ENCODE assay signal across 13 cellular contexts in genomic region chr10:106609867-106610266, GRCh38.
DNase-seq lines count a peak whose midpoint lies in the region; ATAC-seq and TF ChIP-seq lines count a peak whose summit lies in the region.
"Had no signal": no experiment of that assay in that cellular context is flagged by ENCODE, and none has a peak within 500 bp of the region (broad histone marks: within the 10 kb centered on the region; RNA-seq: fewer than 3 reads in every experiment).

No MANE protein-coding gene starts in this region.

- no peak overlapping the region for H3K4me3 ChIP-seq in HCT116 (replicated peaks in 1 of 2; ENCODE audit: low read depth in 1 of 2, low read length in 2 of 2)
- H3K4me3 ChIP-seq in gastrocnemius medialis = no peak overlapping the region
- H3K4me3 ChIP-seq: left ventricle myocardium inferior had no signal

- CTCF ChIA-PET in HCT116 (lab: Charles Lee) = no interaction called here
- CTCF ChIA-PET in WTC11 (lab: Charles Lee) = interaction anchor here (1.1 to 1.4 kb wide), 2 partner anchors 15 to 33 kb away, joined by 4 to 6 read pairs; no protein-coding TSS in a partner anchor

- BruUV-seq in HCT116 (replicated peaks; lab: Mats Ljungman, UMichigan) = no TSS peak

- no peak overlapping the region for H2AFZ ChIP-seq in HCT116 (ENCODE audit: low read depth, low read length, poor library complexity, severe bottlenecking)
- H2AFZ ChIP-seq: parathyroid adenoma had no signal

- H4K20me1 ChIP-seq in HCT116 (ENCODE audit: insufficient read depth) = no peaks in the 10 kb centered on the region

- intact Hi-C loops in HCT116 (cut with micrococcal nuclease) = no loop called here
- intact Hi-C loops in gastrocnemius medialis (cut with DNase I; ENCODE audit: low total_unique reads) = no loop called here

- ATAC-seq in HCT116 (no peak), WTC11 (peak; percentile 94), GM21526 (IDR thresholded peaks at IDR 0.05; ENCODE audit: low FRiP score, unreplicated experiment) (no peak), gastrocnemius medialis (no peak)
- ATAC-seq: activated T-cell treated with anti-CD3 and anti-CD28 coated beads, Interleukin-2, amount 50 U/mL, for 4 hours had no signal

- H3K27me3 Mint-ChIP-seq in WTC11 (ENCODE audit: low read depth) = peaks cover 30% of the 10 kb centered on the region

- TF ChIP-seq POLR2A in HCT116 (IDR thresholded peaks at IDR 0.05; ENCODE audit: borderline replicate concordance, extremely low read depth, insufficient read depth, insufficient read length) = no peak
- no peak for TF ChIP-seq POLR2A in gastrocnemius medialis (IDR thresholded peaks at IDR 0.05)

- H3K4me2 ChIP-seq in HCT116 (ENCODE audit: low read length) = no peak overlapping the region

- peaks cover 4% of the 10 kb centered on the region for H3K4me1 Mint-ChIP-seq in WTC11

- no peak for TF ChIP-seq RAD21 in HCT116 (IDR thresholded peaks at IDR 0.05; ENCODE audit: low read depth)

- H3K36me3 ChIP-seq in HCT116 (ENCODE audit: control insufficient read depth in 1 of 2, insufficient read depth in 2 of 2, low read length in 2 of 2) (no peaks in the 10 kb centered on the region), gastrocnemius medialis (no peaks in the 10 kb centered on the region)
- H3K36me3 ChIP-seq: left ventricle myocardium inferior had no signal

- POLR2A ChIA-PET in HCT116 (lab: Charles Lee) (no interaction called here), WTC11 (lab: Charles Lee) (no interaction called here)

- peaks cover 4% of the 10 kb centered on the region; the same call in 1 of the 2 replicates for H3K9me3 Mint-ChIP-seq in WTC11
- H3K9me3 Mint-ChIP-seq: activated T-cell treated with anti-CD3 and anti-CD28 coated beads, Interleukin-2, amount 50 U/mL, for 4 hours; brain had no signal

- in situ Hi-C loops in gastrocnemius medialis (cut with MboI; ENCODE audit: low sequenced_read_pairs in 4 of 4) = no loop called here

- H3K9me2 ChIP-seq in HCT116 (ENCODE audit: insufficient read depth) = no peaks in the 10 kb centered on the region

- no peak overlapping the region for H3K4me3 Mint-ChIP-seq in WTC11
- H3K4me3 Mint-ChIP-seq: activated T-cell treated with anti-CD3 and anti-CD28 coated beads, Interleukin-2, amount 50 U/mL, for 4 hours; brain had no signal

- no peak overlapping the region for H3K27ac ChIP-seq in HCT116 (ENCODE audit: low read depth, low read length)
- H3K27ac ChIP-seq in gastrocnemius medialis = no peak overlapping the region
- H3K27ac ChIP-seq: left ventricle myocardium inferior, parathyroid adenoma had no signal

- TF ChIP-seq CTCF in HCT116 (IDR thresholded peaks at IDR 0.05 in 2 of 3, conservative IDR thresholded peaks at IDR 0.05 in 1 of 3; ENCODE audit: borderline replicate concordance in 1 of 3, insufficient read depth in 1 of 3, low read depth in 2 of 3, low read length in 2 of 3) (peak in 2 of 3 experiments; percentile 17 to 27; a peak in 2 of 6 replicates), WTC11 (IDR thresholded peaks at IDR 0.05) (peak; percentile 44; the same call in 1 of the 2 replicates), gastrocnemius medialis (IDR thresholded peaks at IDR 0.05 in 4 of 5, conservative IDR thresholded peaks at IDR 0.05 in 1 of 5) (no peak)

- H3K9me3 ChIP-seq in HCT116 (ENCODE audit: control insufficient read depth in 1 of 2, insufficient read depth in 1 of 2, low read depth in 1 of 2, low read length in 2 of 2) (peaks cover 17 to 19% of the 10 kb centered on the region in 2 experiments; a peak in 2 of 4 replicates), gastrocnemius medialis (no peaks in the 10 kb centered on the region)
- H3K9me3 ChIP-seq: left ventricle myocardium inferior had no signal

- H3K9ac ChIP-seq in HCT116 (ENCODE audit: low read length) = no peak overlapping the region
- H3K9ac ChIP-seq: parathyroid adenoma had no signal

- RAD21 ChIA-PET in HCT116 (lab: Charles Lee; ENCODE audit: low non-redundant PET in 1 of 2, low total read pairs in 2 of 2, uncharacterized antibody in 2 of 2, unreplicated experiment in 2 of 2) = no interaction called here

- no peaks in the 10 kb centered on the region for H3K4me1 ChIP-seq in HCT116 (ENCODE audit: control insufficient read depth in 1 of 2, insufficient read depth in 2 of 2, low read length in 2 of 2)
- no peaks in the 10 kb centered on the region for H3K4me1 ChIP-seq in gastrocnemius medialis
- H3K4me1 ChIP-seq: left ventricle myocardium inferior, parathyroid adenoma had no signal

- no peaks in the 10 kb centered on the region for H3K36me3 Mint-ChIP-seq in WTC11

- no peaks in the 10 kb centered on the region for H3K79me2 ChIP-seq in HCT116 (ENCODE audit: insufficient read depth, low read length)
- H3K79me2 ChIP-seq: parathyroid adenoma had no signal

- no peaks in the 10 kb centered on the region for H3K27me3 ChIP-seq in HCT116 (ENCODE audit: insufficient read depth, low read length)
- no peaks in the 10 kb centered on the region for H3K27me3 ChIP-seq in gastrocnemius medialis

- DNase-seq in ELF-1 (ENCODE audit: low read depth, low spot score) = peak; percentile 18
- DNase-seq in HCT116 (ENCODE audit: low read depth, low spot score) = no peak
- DNase-seq in WTC11 (ENCODE audit: low spot score) = peak; percentile 19
- DNase-seq in iPS-NIHi7 (ENCODE audit: extremely low spot score) = peak; percentile 58
- no peak for DNase-seq in DMS153 (lab: John Stamatoyannopoulos, UW)
- no peak for DNase-seq in hypothalamus (lab: John Stamatoyannopoulos, UW)
- no peak for DNase-seq in gastrocnemius medialis
- DNase-seq: activated T-cell treated with anti-CD3 and anti-CD28 coated beads, Interleukin-2, amount 50 U/mL, for 4 hours; left ventricle myocardium inferior; NCI-H1436 had no signal

- H3K27ac Mint-ChIP-seq in WTC11 = no peak overlapping the region
- H3K27ac Mint-ChIP-seq: brain had no signal

TF ChIP-seq in HCT116, 20 proteins besides CTCF, POLR2A, EP300 and RAD21:
- TF ChIP-seq POLR2AphosphoS5 (IDR thresholded peaks at IDR 0.05; ENCODE audit: low read depth, low read length) (no peak), CEBPB (IDR thresholded peaks at IDR 0.05; ENCODE audit: low read depth) (no peak), SRF (IDR thresholded peaks at IDR 0.05; ENCODE audit: low read depth) (no peak), ATF3 (IDR thresholded peaks at IDR 0.05) (no peak)

TF ChIP-seq in WTC11, 78 proteins besides CTCF, POLR2A, EP300 and RAD21:
- TF ChIP-seq EMX1 (CRISPR knock-in tag; IDR thresholded peaks at IDR 0.05) (no peak), NR1H2 (CRISPR knock-in tag; IDR thresholded peaks at IDR 0.05) (no peak), ZNF532 (CRISPR knock-in tag; IDR thresholded peaks at IDR 0.05; ENCODE audit: borderline replicate concordance) (no peak), SP1 (CRISPR knock-in tag; conservative IDR thresholded peaks at IDR 0.05) (no peak), FOXP4 (CRISPR knock-in tag; IDR thresholded peaks at IDR 0.05) (no peak), SMAD4 (CRISPR knock-in tag; IDR thresholded peaks at IDR 0.05) (no peak), IRF2 (CRISPR knock-in tag; IDR thresholded peaks at IDR 0.05; ENCODE audit: borderline replicate concordance, low read depth) (no peak), NFE2L1 (CRISPR knock-in tag; IDR thresholded peaks at IDR 0.05) (no peak), GABPB1 (CRISPR knock-in tag; IDR thresholded peaks at IDR 0.05) (no peak)

Comparison
In these comparisons a context has a peak if more than half of its experiments do, and no peak if none do; other contexts are left out.
1. DNase-seq: peak in ELF-1 (single experiment), WTC11 (single experiment) and iPS-NIHi7 (single experiment); none in HCT116 (single experiment), DMS153 (single experiment), hypothalamus (0 of 51) and gastrocnemius medialis (0 of 2).
2. CTCF ChIP-seq: peak in HCT116 (2 of 3) and WTC11 (single experiment); none in gastrocnemius medialis (0 of 5).